9 cellular contexts compared by ENCODE assay signal in the genomic region with DNA sequence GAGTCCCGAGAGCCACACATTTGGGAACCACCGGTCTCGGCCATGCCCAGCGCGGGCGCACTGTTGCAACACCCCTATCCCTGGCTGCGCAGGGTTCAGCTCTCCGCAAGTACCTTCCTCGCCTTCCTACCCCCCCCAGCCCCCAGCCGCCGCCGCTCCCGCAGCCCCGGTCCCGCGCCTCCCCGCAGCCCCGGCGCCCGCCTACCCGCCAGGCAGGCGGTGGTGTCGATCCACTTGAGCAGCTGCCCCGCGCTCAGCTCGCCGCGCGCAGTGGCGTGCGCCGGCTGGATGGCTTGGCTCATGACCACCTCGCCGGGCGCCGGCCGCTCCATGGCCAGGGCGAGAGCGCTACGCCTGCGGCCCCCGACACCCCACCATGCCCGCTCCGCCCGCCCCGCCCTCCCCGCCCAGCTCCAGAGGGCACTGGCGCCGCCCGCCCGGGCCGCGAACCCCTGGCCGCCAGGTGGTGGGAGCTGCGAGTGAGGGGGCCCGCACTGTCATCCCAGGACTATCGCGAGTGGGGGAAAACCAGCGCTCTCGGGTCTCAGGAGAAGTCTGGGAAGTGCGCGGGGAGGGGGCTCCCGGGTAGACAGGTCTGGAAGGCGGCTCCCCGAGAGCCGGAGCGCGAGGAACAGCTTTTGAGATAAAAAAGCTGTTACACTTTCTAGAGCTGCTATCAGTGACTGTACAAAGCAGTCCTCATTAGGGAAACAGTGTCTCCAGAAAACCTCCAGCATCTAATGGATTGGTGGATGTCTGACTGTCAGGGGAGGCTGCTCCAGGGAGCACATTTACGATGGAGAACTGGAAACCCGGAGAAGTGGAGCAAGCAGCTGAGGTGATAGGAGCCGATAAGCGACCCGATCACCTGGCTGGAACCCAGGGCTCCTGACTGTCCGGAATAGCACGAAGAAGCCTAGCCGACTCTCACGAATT. TPM values are rescaled to one million over a fixed set of nuclear protein-coding genes. Genes with fewer than 3 reads are reported as not detected.
DNase-seq lines count a peak whose midpoint lies in the region; ATAC-seq and TF ChIP-seq lines count a peak whose summit lies in the region.
"Had no signal": no experiment of that assay in that cellular context is flagged by ENCODE, and none has a peak within 500 bp of the region (broad histone marks: within the 10 kb centered on the region; RNA-seq: fewer than 3 reads in every experiment).

Gene ACOT12, minus strand, starts transcription at position 352 of the 936 bp plus-strand sequence. Its CDS starts 20 bp downstream, at position 332.

- TF ChIP-seq POLR2A in breast epithelium (IDR thresholded peaks at IDR 0.05) (no peak), vagina (IDR thresholded peaks at IDR 0.05) (no peak)

- no peak within 1 kb of the TSS for H2BK5ac ChIP-seq in mesenchymal stem cell (ENCODE audit: low read depth, low read length, poor library complexity, severe bottlenecking)

- H3K9me3 Mint-ChIP-seq in MCF 10A (ENCODE audit: unreplicated experiment) = no peaks in the 10 kb centered on the region

- no peaks in the 10 kb centered on the region for H3K4me1 Mint-ChIP-seq in MCF 10A (ENCODE audit: insufficient read depth, unreplicated experiment)

- POLR2A ChIA-PET in MCF 10A (lab: Yijun Ruan, JAX) = no interaction called here

- BruUV-seq in MCF 10A (replicated peaks; lab: Mats Ljungman, UMichigan) = no TSS peak

- no peaks in the 10 kb centered on the region for H3K27me3 Mint-ChIP-seq in MCF 10A (ENCODE audit: insufficient read depth, unreplicated experiment)

- CTCF ChIA-PET in MCF 10A (lab: Yijun Ruan, JAX) = interaction anchor here (1.0 kb wide), 1 partner anchor 31 kb away, joined by 3 read pairs; no protein-coding TSS in a partner anchor

- H2AK5ac ChIP-seq in mesenchymal stem cell (ENCODE audit: low read length, severe bottlenecking) = no peak within 1 kb of the TSS

- peak within 1 kb of the TSS in 1 of 2 experiments; percentile 71 for H3K14ac ChIP-seq in mesenchymal stem cell (ENCODE audit: low read length in 2 of 2)

- peak within 1 kb of the TSS in 1 of 2 experiments; percentile 62 for H3K18ac ChIP-seq in mesenchymal stem cell (ENCODE audit: low read depth in 1 of 2, low read length in 2 of 2)

- H3K23ac ChIP-seq in mesenchymal stem cell (ENCODE audit: low read length in 2 of 2) = no peak within 1 kb of the TSS

- H3K4me3 ChIP-seq in breast epithelium = peak within 1 kb of the TSS; percentile 31 to 74 (median 50)
- peak within 1 kb of the TSS; percentile 49 for H3K4me3 ChIP-seq in choroid plexus epithelial cell (ENCODE audit: low read depth, low read length)
- H3K4me3 ChIP-seq in mesenchymal stem cell (ENCODE audit: insufficient read depth in 1 of 2, low read depth in 1 of 2, low read length in 2 of 2) = peak within 1 kb of the TSS; percentile 60 to 73
- H3K4me3 ChIP-seq in vagina = peak within 1 kb of the TSS; percentile 41 to 43

- H3K79me1 ChIP-seq in mesenchymal stem cell (replicated peaks; ENCODE audit: low read length, poor library complexity, severe bottlenecking) = no peaks in the 10 kb centered on the region

- no peaks in the 10 kb centered on the region for H3K36me3 Mint-ChIP-seq in MCF 10A (ENCODE audit: insufficient read depth, unreplicated experiment)

- peak within 1 kb of the TSS; percentile 59 for H3K9ac ChIP-seq in mesenchymal stem cell (ENCODE audit: low read length)

- DNase-seq in breast epithelium (ENCODE audit: low spot score in 2 of 2) (no peak), MCF 10A (ENCODE audit: unreplicated experiment) (no peak), choroid plexus epithelial cell (ENCODE audit: low read depth) (peak; percentile 30), mesenchymal stem cell (peak; percentile 36), vagina (ENCODE audit: extremely low spot score in 2 of 2) (no peak), DMS79 treated with DMSO at 0.1 percent for 48 hours (lab: John Stamatoyannopoulos, UW) (no peak), midbrain (lab: John Stamatoyannopoulos, UW) (no peak)
- DNase-seq: activated B cell treated with CpG ODN at 0.5 μM for 24 hours had no signal

- intact Hi-C loops in breast epithelium (cut with DNase I; ENCODE audit: low total_unique reads) (no loop called here), MCF 10A (cut with micrococcal nuclease) (no loop called here), vagina (cut with DNase I) (no loop called here)

- peaks cover 0 to 8% of the 10 kb centered on the region in 2 donors for H3K4me1 ChIP-seq in breast epithelium
- H3K4me1 ChIP-seq in mesenchymal stem cell (ENCODE audit: control insufficient read depth, insufficient read depth, low read depth, low read length) = peaks cover 10% of the 10 kb centered on the region
- no peaks in the 10 kb centered on the region for H3K4me1 ChIP-seq in vagina

- no peak within 1 kb of the TSS for H3K4ac ChIP-seq in mesenchymal stem cell (ENCODE audit: low read depth in 1 of 2, low read length in 2 of 2)

- ATAC-seq in HG03039 (IDR thresholded peaks at IDR 0.05; ENCODE audit: unreplicated experiment) = no peak

- no peak within 1 kb of the TSS for H3K4me3 Mint-ChIP-seq in MCF 10A (ENCODE audit: unreplicated experiment)
- H3K4me3 Mint-ChIP-seq: activated B cell treated with CpG ODN at 0.5 μM for 24 hours had no signal

- H2BK15ac ChIP-seq in mesenchymal stem cell (ENCODE audit: low read depth, poor library complexity, severe bottlenecking) = peak within 1 kb of the TSS; percentile 83

- peaks cover 5 to 6% of the 10 kb centered on the region in 2 donors for H3K27me3 ChIP-seq in breast epithelium
- H3K27me3 ChIP-seq in mesenchymal stem cell (ENCODE audit: control insufficient read depth in 1 of 2, insufficient read depth in 1 of 2, low read length in 2 of 2) = peaks cover 0 to 7% of the 10 kb centered on the region in 2 experiments
- H3K27me3 ChIP-seq in vagina = no peaks in the 10 kb centered on the region

- no peak within 1 kb of the TSS for H4K91ac ChIP-seq in mesenchymal stem cell (ENCODE audit: low read length)

- 8% methylated on average over 63 of the region's 77 CpGs for WGBS in mesenchymal stem cell

- peak within 1 kb of the TSS in 1 of 2 experiments; percentile 13 for H2BK12ac ChIP-seq in mesenchymal stem cell (ENCODE audit: low read length in 2 of 2)

- H3K9me3 ChIP-seq in breast epithelium = peaks cover 0 to 5% of the 10 kb centered on the region in 2 donors
- H3K9me3 ChIP-seq in mesenchymal stem cell (ENCODE audit: control insufficient read depth, low read length) = peaks cover 3% of the 10 kb centered on the region
- H3K9me3 ChIP-seq in vagina = no peaks in the 10 kb centered on the region

- H3K27ac Mint-ChIP-seq in MCF 10A (ENCODE audit: low read depth, unreplicated experiment) = no peak within 1 kb of the TSS
- H3K27ac Mint-ChIP-seq: activated B cell treated with CpG ODN at 0.5 μM for 24 hours had no signal

- peak within 1 kb of the TSS; percentile 19 for H2BK120ac ChIP-seq in mesenchymal stem cell (ENCODE audit: low read depth, low read length)

- H3K36me3 ChIP-seq in breast epithelium = no peaks in the 10 kb centered on the region
- no peaks in the 10 kb centered on the region for H3K36me3 ChIP-seq in mesenchymal stem cell (ENCODE audit: control insufficient read depth in 1 of 2, insufficient read depth in 2 of 2, low read depth in 1 of 2, low read length in 2 of 2)
- no peaks in the 10 kb centered on the region for H3K36me3 ChIP-seq in vagina

- TF ChIP-seq CTCF in breast epithelium (IDR thresholded peaks at IDR 0.05) = no peak
- no peak for TF ChIP-seq CTCF in MCF 10A (IDR thresholded peaks at IDR 0.05; ENCODE audit: unreplicated experiment)
- no peak for TF ChIP-seq CTCF in choroid plexus epithelial cell (conservative IDR thresholded peaks at IDR 0.05; ENCODE audit: low read depth, low read length)
- no peak for TF ChIP-seq CTCF in vagina (IDR thresholded peaks at IDR 0.05)

- H4K8ac ChIP-seq in mesenchymal stem cell (ENCODE audit: low read length) = peak within 1 kb of the TSS; percentile 41

- H3K27ac ChIP-seq in breast epithelium (no peak within 1 kb of the TSS), mesenchymal stem cell (ENCODE audit: low read length, poor library complexity, severe bottlenecking) (no peak within 1 kb of the TSS), vagina (no peak within 1 kb of the TSS)

- H3K4me2 ChIP-seq in mesenchymal stem cell (ENCODE audit: low read length, poor library complexity, severe bottlenecking) = peak within 1 kb of the TSS; percentile 74

- peak within 1 kb of the TSS; percentile 49 for H2AFZ ChIP-seq in mesenchymal stem cell (ENCODE audit: low read depth, low read length)

RNA-seq across cellular contexts. Expression of gene ACOT12, which starts in this region (rescaled TPM):
- not detected for total RNA-seq in breast epithelium
- total RNA-seq in MCF 10A (2022) = not detected in 2 replicates
- 0.07 TPM for polyA plus RNA-seq in mesenchymal stem cell (2013, experiment 1 of 2)
- polyA plus RNA-seq in mesenchymal stem cell (2013, experiment 2 of 2) = 0.18 TPM
- not detected for total RNA-seq in vagina
- total RNA-seq: activated B cell treated with CpG ODN at 0.5 μM for 24 hours had no signal

Comparison
In these comparisons a context has a peak if more than half of its experiments do, and no peak if none do; other contexts are left out.
1. DNase-seq: peak in choroid plexus epithelial cell (single experiment) and mesenchymal stem cell (single experiment); none in breast epithelium (0 of 2), MCF 10A (single experiment), vagina (0 of 2), DMS79 treated with DMSO at 0.1 percent for 48 hours (single experiment) and midbrain (single experiment).
2. Peak in every context shown above with its lines, with median percentiles within 50 percentile points of each other: H3K4me3 ChIP-seq.